35 cellular contexts compared by ENCODE assay signal in genomic region chr7:138616085-138616484, GRCh38.
DNase-seq lines count a peak whose midpoint lies in the region; ATAC-seq, FAIRE-seq and TF ChIP-seq lines count a peak whose summit lies in the region.
"Had no signal": no experiment of that assay in that cellular context is flagged by ENCODE, and none has a peak within 500 bp of the region (broad histone marks: within the 10 kb centered on the region; RNA-seq: fewer than 3 reads in every experiment).

No MANE protein-coding gene starts in this region.

- H4K8ac ChIP-seq in neuronal stem cell (ENCODE audit: low read depth, low read length), result no peak overlapping the region

- H3K9me3 ChIP-seq in adrenal gland (replicated peaks in 1 of 3) (no peaks in the 10 kb centered on the region), K562 (replicated peaks; ENCODE audit: control insufficient read depth, insufficient read depth, low read depth, low read length) (0 out of 2 replicates have a peak, but pooled peaks cover 4% of the 10 kb centered on the region), upper lobe of right lung (no peaks in the 10 kb centered on the region), osteoblast (ENCODE audit: low read depth, low read length) (no peaks in the 10 kb centered on the region), neuronal stem cell (replicated peaks in 1 of 2; ENCODE audit: control insufficient read depth in 2 of 2, insufficient read depth in 1 of 2, low read depth in 1 of 2, low read length in 2 of 2) (no peaks in the 10 kb centered on the region)
- H3K9me3 ChIP-seq: A549, BE2C had no signal

- no peak overlapping the region for H4K91ac ChIP-seq in neuronal stem cell (ENCODE audit: low read depth, low read length, poor library complexity)

- POLR2A ChIA-PET in K562 (lab: Yijun Ruan, JAX), result interaction anchor here (0.7 to 1.4 kb wide), 2 partner anchors 10 to 26 kb away, joined by 3 read pairs; no protein-coding TSS in a partner anchor

- H3K4me1 ChIP-seq in adrenal gland (replicated peaks in 1 of 2) (no peaks in the 10 kb centered on the region), K562 (replicated peaks in 1 of 2; ENCODE audit: control insufficient read depth in 2 of 2, insufficient read depth in 2 of 2, low read length in 2 of 2) (no peaks in the 10 kb centered on the region; a peak in 1 of 5 replicates), upper lobe of right lung (no peaks in the 10 kb centered on the region), osteoblast (ENCODE audit: insufficient read depth, low read length) (no peaks in the 10 kb centered on the region), neuronal stem cell (ENCODE audit: control insufficient read depth in 2 of 2, insufficient read depth in 1 of 2, low read depth in 1 of 2, low read length in 2 of 2) (no peaks in the 10 kb centered on the region)
- H3K4me1 ChIP-seq: A549, BE2C had no signal

- no TSS peak for BruUV-seq in K562 (replicated peaks; lab: Mats Ljungman, UMichigan)

- no peak for TF ChIP-seq RAD21 in K562 (CRISPR knock-in tag; conservative IDR thresholded peaks at IDR 0.05 in 1 of 2, IDR thresholded peaks at IDR 0.05 in 1 of 2)

- CTCF ChIA-PET in K562 (lab: Yijun Ruan, JAX; ENCODE audit: low intra/inter-chr PET ratio), result no interaction called here

- H3K4ac ChIP-seq in neuronal stem cell (ENCODE audit: low read length), result no peak overlapping the region

- no peak overlapping the region for H3K14ac ChIP-seq in neuronal stem cell (ENCODE audit: low read length)

- H2AK5ac ChIP-seq in neuronal stem cell (ENCODE audit: low read depth, low read length), result no peak overlapping the region

- ATAC-seq in K562, result peak; percentile 27; the same call in 2 of the 3 replicates
- ATAC-seq in upper lobe of right lung, result peak; percentile 55
- no peak for ATAC-seq in HG02981 (IDR thresholded peaks at IDR 0.05; ENCODE audit: unreplicated experiment)
- ATAC-seq in HG02623 (IDR thresholded peaks at IDR 0.05; ENCODE audit: unreplicated experiment), result no peak
- ATAC-seq: A549; CD8-positive, alpha-beta T cell had no signal

- TF ChIP-seq CTCF in adrenal gland (IDR thresholded peaks at IDR 0.05) (no peak), K562 (IDR thresholded peaks at IDR 0.05 in 2 of 3, conservative IDR thresholded peaks at IDR 0.05 in 1 of 3; ENCODE audit: insufficient read depth in 2 of 3, low read depth in 1 of 3, low read length in 3 of 3) (no peak), upper lobe of right lung (IDR thresholded peaks at IDR 0.05) (no peak), osteoblast (IDR thresholded peaks at IDR 0.05; ENCODE audit: extremely low read depth, low read depth, low read length) (no peak)

- no peak overlapping the region for H3K27ac ChIP-seq in adrenal gland
- no peak overlapping the region for H3K27ac ChIP-seq in K562 (ENCODE audit: extremely low read depth, low read depth, low read length)
- no peak overlapping the region for H3K27ac ChIP-seq in upper lobe of right lung
- H3K27ac ChIP-seq in osteoblast (ENCODE audit: low read depth, low read length), result no peak overlapping the region
- no peak overlapping the region for H3K27ac ChIP-seq in neuronal stem cell (replicated peaks; ENCODE audit: low read length)
- H3K27ac ChIP-seq: 22Rv1; A549; BLaER1; BLaER1 treated with 17β-estradiol and CSF1 and Interleukin-3, amounts not matched to agents 10 nM and 100 nM; C4-2B had no signal

- H3K9ac ChIP-seq in K562 (ENCODE audit: insufficient read depth in 1 of 2, low read depth in 2 of 2, low read length in 2 of 2), result no peak overlapping the region
- no peak overlapping the region for H3K9ac ChIP-seq in neuronal stem cell (ENCODE audit: low read depth, low read length, poor library complexity)
- H3K9ac ChIP-seq: BLaER1; BLaER1 treated with 17β-estradiol and CSF1 and Interleukin-3, amounts not matched to agents 10 nM and 100 nM had no signal

- in situ Hi-C loops in K562 (cut with MboI), result no loop called here

- WGBS in adrenal gland, 4 donors, result 81 to 91% (median 85%) methylated on average over 6 of the region's 6 CpGs
- WGBS in K562 (ENCODE audit: insufficient coverage, low coverage, missing lambda C conversion rate), result 42% methylated on average over 6 of the region's 6 CpGs
- WGBS in neuronal stem cell (ENCODE audit: extremely low coverage in 2 of 2, insufficient read length in 2 of 2, insufficient replicate concordance in 1 of 2), 2 donors, result no CpG with 5 or more reads among the region's 6 CpGs

- intact Hi-C loops in adrenal gland (cut with DNase I), result no loop called here
- intact Hi-C loops in K562 (cut with micrococcal nuclease), result no loop called here
- intact Hi-C loops in upper lobe of right lung (cut with DNase I), result no loop called here

- no peak for TF ChIP-seq EP300 in K562 (IDR thresholded peaks at IDR 0.05; ENCODE audit: low read length)

- H2BK12ac ChIP-seq in neuronal stem cell (ENCODE audit: low read length), result no peak overlapping the region

- no peaks in the 10 kb centered on the region for H3K79me2 ChIP-seq in K562 (ENCODE audit: control insufficient read depth, insufficient read depth, low read length)
- H3K79me2 ChIP-seq in osteoblast (ENCODE audit: insufficient read depth, low read length), result no peaks in the 10 kb centered on the region

- no peak overlapping the region for H3K18ac ChIP-seq in neuronal stem cell (ENCODE audit: low read length)

- H3K4me2 ChIP-seq in K562 (ENCODE audit: insufficient read depth, low read length) (no peak overlapping the region), osteoblast (ENCODE audit: insufficient read depth, low read length) (no peak overlapping the region), neuronal stem cell (ENCODE audit: insufficient read depth, low read length, poor library complexity, severe bottlenecking) (no peak overlapping the region)
- H3K4me2 ChIP-seq: A549; BLaER1; BLaER1 treated with 17β-estradiol and CSF1 and Interleukin-3, amounts not matched to agents 10 nM and 100 nM had no signal

- H3K27me3 ChIP-seq in adrenal gland, result no peaks in the 10 kb centered on the region
- peaks cover 2 to 16% of the 10 kb centered on the region in 2 experiments; a peak in 3 of 5 replicates for H3K27me3 ChIP-seq in K562 (ENCODE audit: control insufficient read depth in 2 of 2, insufficient read depth in 2 of 2, low read length in 2 of 2)
- H3K27me3 ChIP-seq in upper lobe of right lung, result no peaks in the 10 kb centered on the region
- no peaks in the 10 kb centered on the region for H3K27me3 ChIP-seq in osteoblast (ENCODE audit: insufficient read depth, low read length)
- no peaks in the 10 kb centered on the region for H3K27me3 ChIP-seq in neuronal stem cell (ENCODE audit: control insufficient read depth in 3 of 3, insufficient read depth in 3 of 3, low read depth in 1 of 3, low read length in 3 of 3)
- H3K27me3 ChIP-seq: BE2C; BLaER1; BLaER1 treated with 17β-estradiol and CSF1 and Interleukin-3, amounts not matched to agents 10 nM and 100 nM had no signal

- no peak overlapping the region for H2BK15ac ChIP-seq in neuronal stem cell (ENCODE audit: low read length)

- H3K79me1 ChIP-seq in neuronal stem cell (ENCODE audit: low read depth, low read length), result no peaks in the 10 kb centered on the region

- H3K23ac ChIP-seq in neuronal stem cell (ENCODE audit: low read depth, low read length, poor library complexity), result no peak overlapping the region

- no peak overlapping the region for H3K4me3 ChIP-seq in adrenal gland
- H3K4me3 ChIP-seq in K562, result no peak overlapping the region
- no peak overlapping the region for H3K4me3 ChIP-seq in upper lobe of right lung
- H3K4me3 ChIP-seq in osteoblast (ENCODE audit: insufficient read depth, low read length), result no peak overlapping the region
- no peak overlapping the region for H3K4me3 ChIP-seq in neuronal stem cell (ENCODE audit: low read length in 2 of 2)
- H3K4me3 ChIP-seq: A549; BLaER1; BLaER1 treated with 17β-estradiol and CSF1 and Interleukin-3, amounts not matched to agents 10 nM and 100 nM had no signal

- no peak for DNase-seq in GM19239 (ENCODE audit: insufficient read length, low spot score)
- DNase-seq in adrenal gland, result peak in 4 of 7 donors; percentile 11 to 25 (median 20)
- peak in 1 of 4 experiments; percentile 4 for DNase-seq in K562 (ENCODE audit: extremely low read depth in 1 of 4, low spot score in 3 of 4)
- DNase-seq in upper lobe of right lung, result no peak
- DNase-seq in osteoblast (ENCODE audit: insufficient read length, low spot score, missing footprints), result no peak
- DNase-seq in neuronal stem cell (ENCODE audit: low spot score), result no peak
- DNase-seq: 8988T; ACHN; AML-193; BE2C; C1 segment of cervical spinal cord; Caco-2; Calu3; CD4-positive, alpha-beta memory T cell; CD4-positive, alpha-beta T cell; CD4-positive, CD25-positive, alpha-beta regulatory T cell; CD8-positive, alpha-beta memory T cell; CD8-positive, alpha-beta T cell; COR-L47; DMS 273 treated with DMSO at 0.1 percent for 48 hours; DMS153; DMS53; DMS79; DMS79 treated with DMSO at 0.1 percent for 48 hours; DND-41; EL had no signal

- TF ChIP-seq POLR2A in adrenal gland (IDR thresholded peaks at IDR 0.05) (no peak), K562 (conservative IDR thresholded peaks at IDR 0.05) (no peak)

- FAIRE-seq in GM19239 (lab: Jason Lieb, UNC) (peak; percentile 14), K562 (lab: Jason Lieb, UNC) (no peak)
- FAIRE-seq: A204.1, A549, D721Med had no signal

- H3K36me3 ChIP-seq in adrenal gland (replicated peaks in 1 of 2) (no peaks in the 10 kb centered on the region), K562 (ENCODE audit: control insufficient read depth, insufficient read depth, low read length) (no peaks in the 10 kb centered on the region), upper lobe of right lung (no peaks in the 10 kb centered on the region), osteoblast (ENCODE audit: insufficient read depth, low read length) (no peaks in the 10 kb centered on the region), neuronal stem cell (replicated peaks in 1 of 2; ENCODE audit: control insufficient read depth in 2 of 2, insufficient read depth in 2 of 2, low read length in 2 of 2) (no peaks in the 10 kb centered on the region)
- H3K36me3 ChIP-seq: BE2C; BLaER1; BLaER1 treated with 17β-estradiol and CSF1 and Interleukin-3, amounts not matched to agents 10 nM and 100 nM had no signal

- no peaks in the 10 kb centered on the region for H4K20me1 ChIP-seq in K562 (replicated peaks; ENCODE audit: control insufficient read depth, insufficient read depth, low read length)
- no peaks in the 10 kb centered on the region for H4K20me1 ChIP-seq in osteoblast (ENCODE audit: insufficient read depth, low read length)
- H4K20me1 ChIP-seq: BLaER1; BLaER1 treated with 17β-estradiol and CSF1 and Interleukin-3, amounts not matched to agents 10 nM and 100 nM had no signal

- H2AFZ ChIP-seq in K562 (ENCODE audit: low read depth, low read length), result no peak overlapping the region
- no peak overlapping the region for H2AFZ ChIP-seq in osteoblast (ENCODE audit: low read length)
- no peak overlapping the region for H2AFZ ChIP-seq in neuronal stem cell (ENCODE audit: low read length)

- H2BK5ac ChIP-seq in neuronal stem cell (ENCODE audit: low read length), result no peak overlapping the region

- no peak overlapping the region for H2BK120ac ChIP-seq in neuronal stem cell (ENCODE audit: low read depth, low read length)

- no peaks in the 10 kb centered on the region for H3K9me1 ChIP-seq in K562 (ENCODE audit: control insufficient read depth, insufficient read depth, low read length)

TF ChIP-seq in K562, 482 proteins besides CTCF, POLR2A, EP300 and RAD21 (continues in another document):
- no peak for TF ChIP-seq ETV6 (IDR thresholded peaks at IDR 0.05; ENCODE audit: borderline replicate concordance in 1 of 2, low read depth in 2 of 2, low read length in 1 of 2)
- no peak for TF ChIP-seq ETV6 (CRISPR knock-in tag; IDR thresholded peaks at IDR 0.05; ENCODE audit: borderline replicate concordance)

Comparison
In these comparisons a context has a peak if more than half of its experiments do, and no peak if none do; other contexts are left out.
1. DNase-seq: peak in adrenal gland (4 of 7); none in GM19239 (single experiment), upper lobe of right lung (single experiment), osteoblast (single experiment) and neuronal stem cell (single experiment).
2. ATAC-seq: peak in K562 (single experiment) and upper lobe of right lung (single experiment); none in HG02981 (single experiment) and HG02623 (single experiment).